In the genomic region with DNA sequence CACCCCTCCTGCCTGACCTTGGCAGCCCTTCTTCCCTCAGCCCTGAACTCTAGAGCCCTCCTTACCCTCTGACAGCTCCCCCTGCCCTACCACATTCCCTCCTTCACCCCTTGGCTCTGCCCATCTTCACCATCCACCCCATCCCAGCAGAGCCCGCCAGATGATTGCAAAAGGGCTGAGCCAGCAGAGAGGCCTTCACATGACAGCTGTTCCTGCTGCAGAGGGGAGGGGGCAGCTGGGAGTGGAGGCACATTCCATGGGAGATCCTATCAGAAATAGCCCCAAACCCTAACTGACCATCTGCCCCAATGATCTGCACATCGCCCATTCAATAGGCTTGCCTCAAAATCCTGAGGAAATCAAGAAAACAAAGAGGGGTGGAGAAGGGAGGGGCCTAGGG, we compare ENCODE assay signal across 9 cellular contexts. TPM values are rescaled to one million over a fixed set of nuclear protein-coding genes. Genes with fewer than 3 reads are reported as not detected.
A peak's percentile ranks its signal among the peaks of the same experiment; 100 is the strongest.
DNase-seq lines count a peak whose midpoint lies in the region; ATAC-seq and TF ChIP-seq lines count a peak whose summit lies in the region.
"Had no signal": no experiment of that assay in that cellular context is flagged by ENCODE, and none has a peak within 500 bp of the region (broad histone marks: within the 10 kb centered on the region; RNA-seq: fewer than 3 reads in every experiment).

No MANE protein-coding gene starts in this region.

- DNase-seq in MG63 (peak; percentile 60), coronary artery (ENCODE audit: low spot score) (no peak), neural crest cell (ENCODE audit: low read depth, low spot score) (no peak), T-helper 9 cell (no peak)
- DNase-seq: activated CD8-positive, alpha-beta memory T cell treated with anti-CD3 and anti-CD28 coated beads, Interleukin-2, amount 50 U/mL, for 4 hours had no signal

- peaks cover 13 to 39% (median 22%) of the 10 kb centered on the region in 11 experiments for H3K36me3 ChIP-seq in BLaER1 treated with 17β-estradiol and CSF1 and Interleukin-3, amounts not matched to agents 10 nM and 100 nM
- peaks cover 46% of the 10 kb centered on the region for H3K36me3 ChIP-seq in MG63

- no peaks in the 10 kb centered on the region for H3K9me3 Mint-ChIP-seq in neural crest cell

- H3K9ac ChIP-seq in BLaER1 treated with 17β-estradiol and CSF1 and Interleukin-3, amounts not matched to agents 10 nM and 100 nM = peak overlapping the region in 9 of 11 experiments; percentile 24 to 86 (median 80); a peak in 11 of 22 replicates

- no peak for ATAC-seq in HG02840 (IDR thresholded peaks at IDR 0.05; ENCODE audit: low FRiP score, unreplicated experiment)
- no peak for ATAC-seq in GM19324 (IDR thresholded peaks at IDR 0.05; ENCODE audit: low FRiP score, unreplicated experiment)
- ATAC-seq in HG02642 (IDR thresholded peaks at IDR 0.05; ENCODE audit: poor library complexity, unreplicated experiment) = no peak

- H3K4me1 Mint-ChIP-seq in neural crest cell = peaks cover 64% of the 10 kb centered on the region

- peaks cover 92 to 100% (median 94%) of the 10 kb centered on the region in 10 experiments for H3K4me1 ChIP-seq in BLaER1 treated with 17β-estradiol and CSF1 and Interleukin-3, amounts not matched to agents 10 nM and 100 nM

- peaks cover 30% of the 10 kb centered on the region for H3K27me3 Mint-ChIP-seq in neural crest cell (ENCODE audit: low read depth)

- peaks cover 0 to 68% (median 21%) of the 10 kb centered on the region in 11 experiments; a peak in 15 of 22 replicates for H4K20me1 ChIP-seq in BLaER1 treated with 17β-estradiol and CSF1 and Interleukin-3, amounts not matched to agents 10 nM and 100 nM

- H3K27ac ChIP-seq in BLaER1 treated with 17β-estradiol and CSF1 and Interleukin-3, amounts not matched to agents 10 nM and 100 nM = peak overlapping the region; percentile 80 to 98 (median 91); a peak in 17 of 22 replicates
- H3K27ac ChIP-seq in coronary artery = peak overlapping the region; percentile 93 to 95

- peaks cover 0 to 13% (median 4%) of the 10 kb centered on the region in 11 experiments; a peak in 10 of 22 replicates for H3K27me3 ChIP-seq in BLaER1 treated with 17β-estradiol and CSF1 and Interleukin-3, amounts not matched to agents 10 nM and 100 nM
- H3K27me3 ChIP-seq in MG63 = no peaks in the 10 kb centered on the region

- peak overlapping the region; percentile 84 to 96 (median 90) for H3K4me2 ChIP-seq in BLaER1 treated with 17β-estradiol and CSF1 and Interleukin-3, amounts not matched to agents 10 nM and 100 nM

- H3K36me3 Mint-ChIP-seq in neural crest cell (ENCODE audit: low read depth) = peaks cover 19% of the 10 kb centered on the region

- H3K9me3 ChIP-seq in BLaER1 treated with 17β-estradiol and CSF1 and Interleukin-3, amounts not matched to agents 10 nM and 100 nM (replicated peaks in 1 of 11) = no peaks in the 10 kb centered on the region
- no peaks in the 10 kb centered on the region for H3K9me3 ChIP-seq in MG63

- peak overlapping the region; percentile 27 for H3K27ac Mint-ChIP-seq in neural crest cell (ENCODE audit: unreplicated experiment)

- peak overlapping the region; percentile 74 for H3K4me3 Mint-ChIP-seq in neural crest cell

- no peak overlapping the region; a peak in 2 of 20 replicates for H3K4me3 ChIP-seq in BLaER1 treated with 17β-estradiol and CSF1 and Interleukin-3, amounts not matched to agents 10 nM and 100 nM
- no peak overlapping the region for H3K4me3 ChIP-seq in MG63
- H3K4me3 ChIP-seq in coronary artery = no peak overlapping the region

- TF ChIP-seq CTCF in coronary artery (IDR thresholded peaks at IDR 0.05) (no peak), neural crest cell (conservative IDR thresholded peaks at IDR 0.05) (no peak)

RNA-seq across cellular contexts. Expression of gene AHNAK, which starts 7.8 kb away (rescaled TPM):
- total RNA-seq in MG63 (2014; rRNA removed; shearing (Covaris generic); ENCODE audit: low replicate concordance) = 110 and 122 TPM in 2 replicates
- 0.65 and 1.2 TPM in 2 replicates for total RNA-seq in neural crest cell

RNA-seq across cellular contexts. Expression of gene EEF1G, which starts 19.3 kb away (rescaled TPM):
- total RNA-seq in MG63 (2014; rRNA removed; shearing (Covaris generic); ENCODE audit: low replicate concordance) = 2,571 and 3,577 TPM in 2 replicates
- total RNA-seq in neural crest cell = 2,024 and 2,072 TPM in 2 replicates

RNA-seq across cellular contexts. Expression of gene TUT1, which starts 36.9 kb away (rescaled TPM):
- 11.1 and 20.3 TPM in 2 replicates for total RNA-seq in MG63 (2014; rRNA removed; shearing (Covaris generic); ENCODE audit: low replicate concordance)
- total RNA-seq in neural crest cell = 18.0 and 20.7 TPM in 2 replicates

RNA-seq across cellular contexts. Expression of gene MTA2, which starts 47.3 kb away (rescaled TPM):
- 84.9 and 117 TPM in 2 replicates for total RNA-seq in MG63 (2014; rRNA removed; shearing (Covaris generic); ENCODE audit: low replicate concordance)
- 195 and 203 TPM in 2 replicates for total RNA-seq in neural crest cell

RNA-seq across cellular contexts. Expression of gene EML3, which starts 58.2 kb away (rescaled TPM):
- total RNA-seq in MG63 (2014; rRNA removed; shearing (Covaris generic); ENCODE audit: low replicate concordance) = 18.1 and 20.9 TPM in 2 replicates
- 37.4 and 40.0 TPM in 2 replicates for total RNA-seq in neural crest cell

Comparison
In these comparisons a context has a peak if more than half of its experiments do, and no peak if none do; other contexts are left out.
1. RNA of gene AHNAK, which starts 7.8 kb away (total RNA-seq): 110 to 122 TPM in MG63; 0.65 to 1.2 TPM in neural crest cell; every median in the first group is over 10 times any median in the second.